Comparison of ENCODE assay signal across 8 cellular contexts in genomic region chr7:35519971-35520809, GRCh38.
A peak's percentile ranks its signal among the peaks of the same experiment; 100 is the strongest.
DNase-seq lines count a peak whose midpoint lies in the region; ATAC-seq and TF ChIP-seq lines count a peak whose summit lies in the region.

No MANE protein-coding gene starts in this region.

- no peaks in the 10 kb centered on the region for H3K9me3 ChIP-seq in WERI-Rb-1 (ENCODE audit: severe bottlenecking)

- no peaks in the 10 kb centered on the region for H3K36me3 ChIP-seq in WERI-Rb-1

- ATAC-seq in GM18868 (IDR thresholded peaks at IDR 0.05; ENCODE audit: unreplicated experiment) = peak; percentile 95
- peak; percentile 78 for ATAC-seq in HG03139 (IDR thresholded peaks at IDR 0.05; ENCODE audit: unreplicated experiment)
- peak; percentile 100 for ATAC-seq in left lobe of liver

- H3K27ac ChIP-seq in WERI-Rb-1 = no peak overlapping the region

- H3K27me3 ChIP-seq in WERI-Rb-1 (ENCODE audit: insufficient read depth, low read depth, severe bottlenecking) = no peaks in the 10 kb centered on the region

- no peak overlapping the region for H3K4me3 ChIP-seq in WERI-Rb-1 (ENCODE audit: low read depth, low read length)
- H3K4me3 ChIP-seq in choroid plexus epithelial cell (ENCODE audit: low read depth, low read length) = no peak overlapping the region

- TF ChIP-seq CTCF in WERI-Rb-1 (IDR thresholded peaks at IDR 0.05; ENCODE audit: low read depth, low read length) = peak; percentile 77
- TF ChIP-seq CTCF in choroid plexus epithelial cell (conservative IDR thresholded peaks at IDR 0.05; ENCODE audit: low read depth, low read length) = peak; percentile 89

- DNase-seq in C1 segment of cervical spinal cord (lab: John Stamatoyannopoulos, UW) (peak in 10 of 14 donors; percentile 3 to 39 (median 10)), NCI-H2171 (lab: John Stamatoyannopoulos, UW) (peak; percentile 45), WERI-Rb-1 (peak; percentile 68), choroid plexus epithelial cell (ENCODE audit: low read depth) (peak; percentile 85), left lobe of liver (ENCODE audit: low spot score) (peak; percentile 78)
- DNase-seq in stimulated activated CD8-positive, alpha-beta memory T cell treated with anti-CD3 and anti-CD28 coated beads, Interleukin-4, amount 100 ng/mL, for 48 hours = peak; percentile 71

Comparison
In these comparisons a context has a peak if more than half of its experiments do, and no peak if none do; other contexts are left out.
1. DNase-seq: peak in every context shown above with its lines; median percentile 85 in choroid plexus epithelial cell; 78 in left lobe of liver; 71 in stimulated activated CD8-positive, alpha-beta memory T cell treated with anti-CD3 and anti-CD28 coated beads, Interleukin-4, amount 100 ng/mL, for 48 hours; 68 in WERI-Rb-1; 45 in NCI-H2171; 10 in C1 segment of cervical spinal cord.